Comparison of ENCODE assay signal across 8 cellular contexts in the genomic region with DNA sequence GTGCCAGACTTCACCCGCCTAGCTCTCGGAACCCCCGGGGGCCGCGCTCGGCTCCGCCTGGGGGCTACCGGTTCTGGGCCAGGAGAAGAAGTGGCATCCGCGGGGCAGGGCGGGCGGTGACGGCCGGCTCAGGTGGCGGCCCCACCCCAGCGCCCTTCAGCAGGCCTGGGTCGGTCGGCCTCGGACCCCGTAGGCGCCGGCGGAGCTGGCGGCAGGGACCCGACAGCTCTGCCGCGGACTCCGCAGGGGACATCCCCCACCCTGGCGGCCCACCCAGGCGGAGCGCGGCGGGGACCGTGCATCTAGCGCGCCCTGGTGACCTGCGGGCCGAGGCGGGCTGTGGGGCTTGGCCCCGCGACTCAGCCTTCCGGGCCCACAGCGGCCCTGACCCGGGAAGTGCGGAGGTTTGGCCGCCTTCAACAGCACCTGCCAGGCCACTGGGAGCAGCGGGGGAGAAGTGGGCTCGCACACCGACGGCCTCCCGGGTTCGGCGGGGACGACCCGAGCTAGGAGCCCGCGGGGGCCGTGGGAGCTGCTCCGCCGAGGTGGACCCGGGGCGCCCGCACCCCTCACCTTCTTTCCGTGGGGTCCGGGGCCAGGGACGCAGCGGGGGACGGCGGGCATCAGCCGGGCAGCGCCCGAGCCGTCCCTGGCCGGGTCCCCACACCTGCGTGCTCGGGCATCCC.
DNase-seq lines count a peak whose midpoint lies in the region; ATAC-seq and TF ChIP-seq lines count a peak whose summit lies in the region.

No MANE protein-coding gene starts in this region.

- 2% methylated on average over 42 to 76 of the region's 76 CpGs for WGBS in psoas muscle, 3 donors

- no peak for DNase-seq in activated CD8-positive, alpha-beta T cell treated with anti-CD3 and anti-CD28 coated beads, Interleukin-2, amount 10 ng/mL, durations not matched to agents 7 days and 5 days
- no peak for DNase-seq in Right ventricle myocardium inferior (ENCODE audit: missing footprints)
- no peak for DNase-seq in psoas muscle
- no peak for DNase-seq in cortex of kidney (lab: John Stamatoyannopoulos, UW)
- no peak for DNase-seq in Karpas-422
- DNase-seq in NOMO-1 treated with dmso at 0.1 percent for 144 hours (lab: John Stamatoyannopoulos, UW; ENCODE audit: unreplicated experiment), result no peak

- no peaks in the 10 kb centered on the region for H4K20me1 ChIP-seq in Karpas-422 (ENCODE audit: insufficient read depth, low read depth, low read length)

- H2AFZ ChIP-seq in Karpas-422 (ENCODE audit: low read length), result no peak overlapping the region

- no peak overlapping the region for H3K4me2 ChIP-seq in Karpas-422 (ENCODE audit: low read depth, low read length, poor library complexity, severe bottlenecking)

- intact Hi-C loops in Right ventricle myocardium inferior (cut with DNase I), result no loop called here
- intact Hi-C loops in psoas muscle (cut with DNase I), result loop anchor here (5.0 kb wide), 1 partner anchor 36 kb away; no protein-coding TSS in a partner anchor

- no peaks in the 10 kb centered on the region for H3K79me2 ChIP-seq in Karpas-422 (ENCODE audit: low read length)

- H3K36me3 Mint-ChIP-seq in activated CD8-positive, alpha-beta T cell treated with anti-CD3 and anti-CD28 coated beads, Interleukin-2, amount 10 ng/mL, durations not matched to agents 7 days and 5 days (ENCODE audit: low read depth), result no peaks in the 10 kb centered on the region

- no peaks in the 10 kb centered on the region for H3K27me3 ChIP-seq in psoas muscle (ENCODE audit: insufficient read depth in 3 of 3, low read length in 2 of 3)
- H3K27me3 ChIP-seq in Karpas-422 (ENCODE audit: low read length), result no peaks in the 10 kb centered on the region

- H3K4me3 ChIP-seq in psoas muscle, result peak overlapping the region; percentile 72
- H3K4me3 ChIP-seq in Karpas-422 (ENCODE audit: low read length), result no peak overlapping the region

- H3K27me3 Mint-ChIP-seq in activated CD8-positive, alpha-beta T cell treated with anti-CD3 and anti-CD28 coated beads, Interleukin-2, amount 10 ng/mL, durations not matched to agents 7 days and 5 days (ENCODE audit: low read depth), result peaks cover 56% of the 10 kb centered on the region

- POLR2A ChIA-PET in activated CD8-positive, alpha-beta T cell treated with anti-CD3 and anti-CD28 coated beads, Interleukin-2, amount 10 ng/mL, durations not matched to agents 7 days and 5 days (lab: Charles Lee), result interaction anchor here (0.6 to 1.1 kb wide), 2 partner anchors 9 to 38 kb away, joined by 3 read pairs; no protein-coding TSS in a partner anchor

- H3K27ac ChIP-seq in psoas muscle (peak overlapping the region; percentile 32), Karpas-422 (ENCODE audit: low read length) (no peak overlapping the region)

- ATAC-seq in GM18868 (IDR thresholded peaks at IDR 0.05; ENCODE audit: unreplicated experiment), result peak; percentile 26
- peak; percentile 57 for ATAC-seq in activated CD8-positive, alpha-beta T cell treated with anti-CD3 and anti-CD28 coated beads, Interleukin-2, amount 10 ng/mL, durations not matched to agents 7 days and 5 days
- peak; percentile 35 for ATAC-seq in Right ventricle myocardium inferior
- peak; percentile 8 to 36 (median 20) for ATAC-seq in psoas muscle
- ATAC-seq in HG03196 (IDR thresholded peaks at IDR 0.05; ENCODE audit: unreplicated experiment), result no peak

- H3K9me2 ChIP-seq in Karpas-422 (replicated peaks; ENCODE audit: insufficient read depth, low read length), result no peaks in the 10 kb centered on the region

- no peak overlapping the region for H3K27ac Mint-ChIP-seq in activated CD8-positive, alpha-beta T cell treated with anti-CD3 and anti-CD28 coated beads, Interleukin-2, amount 10 ng/mL, durations not matched to agents 7 days and 5 days

- H3K36me3 ChIP-seq in psoas muscle (ENCODE audit: insufficient read depth in 1 of 2, low read depth in 1 of 2), result no peaks in the 10 kb centered on the region
- H3K36me3 ChIP-seq in Karpas-422 (ENCODE audit: insufficient read depth, low read length), result no peaks in the 10 kb centered on the region

- H3K9me3 Mint-ChIP-seq in activated CD8-positive, alpha-beta T cell treated with anti-CD3 and anti-CD28 coated beads, Interleukin-2, amount 10 ng/mL, durations not matched to agents 7 days and 5 days (ENCODE audit: insufficient read depth), result no peaks in the 10 kb centered on the region

- H3K9me3 ChIP-seq in psoas muscle (no peaks in the 10 kb centered on the region), Karpas-422 (ENCODE audit: low read length) (no peaks in the 10 kb centered on the region)

- H3K9ac ChIP-seq in Karpas-422 (ENCODE audit: low read length), result no peak overlapping the region

- peaks cover 21% of the 10 kb centered on the region for H3K4me1 Mint-ChIP-seq in activated CD8-positive, alpha-beta T cell treated with anti-CD3 and anti-CD28 coated beads, Interleukin-2, amount 10 ng/mL, durations not matched to agents 7 days and 5 days (ENCODE audit: low read depth)

- H3K4me1 ChIP-seq in psoas muscle (peaks cover 30% of the 10 kb centered on the region), Karpas-422 (ENCODE audit: low read length) (peaks cover 7% of the 10 kb centered on the region)

- CTCF ChIA-PET in activated CD8-positive, alpha-beta T cell treated with anti-CD3 and anti-CD28 coated beads, Interleukin-2, amount 10 ng/mL, durations not matched to agents 7 days and 5 days (lab: Charles Lee), result interaction anchor here (0.7 to 2.4 kb wide), 13 partner anchors 10 to 202 kb away, joined by 3 to 13 read pairs (median 5); no protein-coding TSS in a partner anchor

- TF ChIP-seq CTCF in psoas muscle (IDR thresholded peaks at IDR 0.05), result no peak

- H3K4me3 Mint-ChIP-seq in activated CD8-positive, alpha-beta T cell treated with anti-CD3 and anti-CD28 coated beads, Interleukin-2, amount 10 ng/mL, durations not matched to agents 7 days and 5 days, result peak overlapping the region; percentile 80
